In the genomic region with DNA sequence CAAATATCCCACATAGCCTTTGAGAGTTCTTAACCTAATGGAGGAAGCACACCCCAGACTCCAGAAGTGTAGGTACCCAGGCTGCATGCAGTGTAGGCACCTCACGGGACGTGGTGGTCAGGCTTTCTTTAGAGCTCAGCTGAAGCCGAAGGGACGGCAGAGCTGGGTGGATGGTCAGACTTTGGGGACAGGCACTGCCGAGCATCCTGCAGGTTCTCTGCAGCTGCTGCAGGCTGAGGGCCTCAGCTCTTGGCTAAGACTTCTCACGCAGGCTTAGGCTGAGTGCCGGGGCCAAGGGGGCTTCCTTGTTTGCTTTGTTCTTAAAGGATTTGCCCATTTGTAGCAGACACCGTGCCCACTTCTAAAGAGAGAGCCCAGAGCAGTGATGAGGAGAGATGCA, we compare ENCODE assay signal across 29 cellular contexts.
"Had no signal": no experiment of that assay in that cellular context is flagged by ENCODE, and none has a peak within 500 bp of the region (broad histone marks: within the 10 kb centered on the region; RNA-seq: fewer than 3 reads in every experiment).

No MANE protein-coding gene starts in this region.

- H3K27me3 ChIP-seq: right atrium auricular region, right lobe of liver, testis, thyroid gland, transverse colon, upper lobe of right lung had no signal

- H3K4me3 ChIP-seq: left lung, lower lobe of right lung, right atrium auricular region, right lobe of liver, smooth muscle cell, stomach, testis, thyroid gland, transverse colon, upper lobe of right lung had no signal

- H3K36me3 Mint-ChIP-seq: immature natural killer cell; naive thymus-derived CD8-positive, alpha-beta T cell; stimulated activated naive B cell treated with anti-CD40 and anti-IgM and Interleukin-4, amounts not matched to agents 10 μg/mL and 1 μg/mL and 100 μg/mL, for 72 hours had no signal

- H3K4me1 Mint-ChIP-seq: immature natural killer cell; nephron; stimulated activated naive B cell treated with anti-CD40 and anti-IgM and Interleukin-4, amounts not matched to agents 10 μg/mL and 1 μg/mL and 100 μg/mL, for 72 hours had no signal

- H3K4me3 Mint-ChIP-seq: immature natural killer cell; naive thymus-derived CD8-positive, alpha-beta T cell; nephron; neural crest cell; stimulated activated naive B cell treated with anti-CD40 and anti-IgM and Interleukin-4, amounts not matched to agents 10 μg/mL and 1 μg/mL and 100 μg/mL, for 72 hours had no signal

- H3K9me3 Mint-ChIP-seq: nephron; neural crest cell; stimulated activated naive B cell treated with anti-CD40 and anti-IgM and Interleukin-4, amounts not matched to agents 10 μg/mL and 1 μg/mL and 100 μg/mL, for 72 hours had no signal

- H3K27ac Mint-ChIP-seq: immature natural killer cell; nephron; progenitor cell of endocrine pancreas; stimulated activated naive B cell treated with anti-CD40 and anti-IgM and Interleukin-4, amounts not matched to agents 10 μg/mL and 1 μg/mL and 100 μg/mL, for 72 hours had no signal

- H3K36me3 ChIP-seq: left lung, lower lobe of right lung, neutrophil, right atrium auricular region, right lobe of liver, stomach, thyroid gland, transverse colon, upper lobe of right lung had no signal

- H3K9ac ChIP-seq: parathyroid adenoma had no signal

- H3K79me2 ChIP-seq: parathyroid adenoma had no signal

- H3K4me1 ChIP-seq: left lung, lower lobe of right lung, parathyroid adenoma, right atrium auricular region, right lobe of liver, testis, thyroid gland, upper lobe of right lung had no signal

- H3K27ac ChIP-seq: left lung, lower lobe of right lung, neutrophil, parathyroid adenoma, right atrium auricular region, right lobe of liver, stomach, testis, thyroid gland, transverse colon, upper lobe of right lung had no signal

- H3K4me2 ChIP-seq: smooth muscle cell had no signal

- DNase-seq: hypothalamus; immature natural killer cell; kidney; left colon; left lung; lower lobe of right lung; mammary epithelial cell; mesenchymal stem cell; naive thymus-derived CD8-positive, alpha-beta T cell; occipital lobe; right lobe of liver; stimulated activated CD4-positive, alpha-beta T cell treated with anti-CD3 and anti-CD28 coated beads, Interleukin-1b, Interleukin-23, amount 100 ng/mL, for 48 hours; stimulated activated CD4-positive, alpha-beta T cell treated with anti-CD3 and anti-CD28 coated beads, Interleukin-2, amount 100 ng/mL, for 48 hours; stimulated activated CD4-positive, alpha-beta T cell treated with anti-CD3 and anti-CD28 coated beads, Interleukin-4, amount 100 ng/mL, for 4 hours; stimulated activated CD8-positive, alpha-beta memory T cell treated with anti-CD3 and anti-CD28 coated beads, Interleukin-4, amount 100 ng/mL, for 48 hours; stimulated activated naive B cell treated with anti-CD40 and anti-IgM and Interleukin-4, amounts not matched to agents 10 μg/mL and 1 μg/mL and 100 μg/mL, for 72 hours; stimulated activated naive CD8-positive, alpha-beta T cell treated with anti-CD3 and anti-CD28 coated beads, Interleukin-15, Interleukin-2, amounts not matched to agents 100 U/mL and 50 U/mL, for 24 hours; stomach; testis; thyroid gland; transverse colon; upper lobe of right lung had no signal

- H3K9me3 ChIP-seq: left lung, lower lobe of right lung, neutrophil, right atrium auricular region, right lobe of liver, testis, thyroid gland, transverse colon, upper lobe of right lung had no signal

- H2AFZ ChIP-seq: parathyroid adenoma had no signal

- ATAC-seq: left lung; lower lobe of right lung; naive thymus-derived CD8-positive, alpha-beta T cell; right lobe of liver; stimulated activated naive B cell treated with anti-CD40 and anti-IgM and Interleukin-4, amounts not matched to agents 10 μg/mL and 1 μg/mL and 100 μg/mL, for 72 hours; stimulated activated naive CD8-positive, alpha-beta T cell treated with anti-CD3 and anti-CD28 coated beads, Interleukin-15, Interleukin-2, amounts not matched to agents 100 U/mL and 50 U/mL, for 24 hours; upper lobe of right lung had no signal
